ENCODE assay signal across 12 cellular contexts in the genomic region with DNA sequence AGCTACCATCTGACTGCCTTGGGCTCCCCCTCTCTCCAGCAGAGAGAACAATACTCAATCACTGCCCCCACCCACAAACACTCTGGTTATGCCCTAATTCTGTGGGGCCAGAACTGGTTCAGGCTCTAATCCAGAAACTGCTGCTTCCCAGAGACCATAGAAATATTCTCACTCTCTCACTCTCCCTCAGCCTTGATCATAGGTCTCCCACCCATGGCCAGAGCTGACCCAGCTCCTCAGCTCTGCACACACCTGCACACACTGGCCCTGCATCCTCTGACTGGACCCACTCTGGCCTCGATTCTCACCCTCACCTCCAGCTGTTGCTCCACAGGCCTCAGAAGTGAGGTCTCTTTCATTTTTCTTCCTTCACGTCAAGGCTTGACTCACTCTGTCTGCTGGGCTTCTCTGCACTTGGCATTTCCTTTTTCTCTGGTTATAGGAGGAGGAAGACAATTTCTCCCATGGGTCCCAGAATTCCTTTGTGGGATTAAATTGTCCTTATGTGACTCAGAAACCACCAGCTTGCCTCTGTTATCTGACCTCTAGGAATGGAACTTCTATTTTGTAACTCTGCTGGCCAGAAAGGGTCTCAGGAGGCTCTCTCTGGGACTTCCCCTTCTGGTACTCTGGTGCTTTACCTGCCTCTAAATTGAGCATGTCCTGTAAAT. TPM values are rescaled to one million over a fixed set of nuclear protein-coding genes. Genes with fewer than 3 reads are reported as not detected.
DNase-seq lines count a peak whose midpoint lies in the region; TF ChIP-seq lines count a peak whose summit lies in the region.
"Had no signal": no experiment of that assay in that cellular context is flagged by ENCODE, and none has a peak within 500 bp of the region (broad histone marks: within the 10 kb centered on the region; RNA-seq: fewer than 3 reads in every experiment).

No MANE protein-coding gene starts in this region.

- H3K9me3 ChIP-seq in Loucy (ENCODE audit: insufficient read depth, low read depth, low read length) = no peaks in the 10 kb centered on the region
- H3K9me3 ChIP-seq in mesenchymal stem cell (ENCODE audit: control insufficient read depth, low read length) = no peaks in the 10 kb centered on the region
- no peaks in the 10 kb centered on the region for H3K9me3 ChIP-seq in HAP-1

- DNase-seq in COLO829 (ENCODE audit: low spot score) (peak; percentile 37), brain microvascular endothelial cell (peak; percentile 94), mesenchymal stem cell (peak; percentile 97), HUDEP-2 (lab: John Stamatoyannopoulos, UW; ENCODE audit: unreplicated experiment in 76 of 76) (no peak), NCI-H446 treated with DMSO at 0.1 percent for 48 hours (lab: John Stamatoyannopoulos, UW) (no peak), HAP-1 (ENCODE audit: low spot score in 2 of 2) (no peak), NCI-H2227 treated with DMSO at 0.1 percent for 48 hours (lab: John Stamatoyannopoulos, UW) (no peak)
- DNase-seq: activated naive CD4-positive, alpha-beta T cell treated with Interleukin-2 at 50 U/mL for 16 hours; NCI-H2029 treated with DMSO at 0.1 percent for 48 hours; nucleus accumbens; T-helper 9 cell had no signal

- no peak for TF ChIP-seq CTCF in Loucy (conservative IDR thresholded peaks at IDR 0.05; ENCODE audit: low read length)
- TF ChIP-seq CTCF in brain microvascular endothelial cell (IDR thresholded peaks at IDR 0.05; ENCODE audit: low read depth, low read length, missing control alignments) = no peak

- H3K4me2 ChIP-seq in Loucy (ENCODE audit: low read depth, low read length, poor library complexity, severe bottlenecking) (peak overlapping the region; percentile 19), mesenchymal stem cell (ENCODE audit: low read length, poor library complexity, severe bottlenecking) (no peak overlapping the region)

- H3K14ac ChIP-seq in mesenchymal stem cell (ENCODE audit: low read length in 2 of 2) = no peak overlapping the region

- in situ Hi-C loops in brain microvascular endothelial cell (cut with HindIII; ENCODE audit: low pct_ligation_motif_present, low sequenced_read_pairs) = no loop called here
- in situ Hi-C loops in HAP-1 (cut with MboI; ENCODE audit: low sequenced_read_pairs) = no loop called here

- H2BK5ac ChIP-seq in mesenchymal stem cell (ENCODE audit: low read depth, low read length, poor library complexity, severe bottlenecking) = no peak overlapping the region

- peak overlapping the region; percentile 82 to 84 for H2BK12ac ChIP-seq in mesenchymal stem cell (ENCODE audit: low read length in 2 of 2)

- H3K36me3 ChIP-seq in Loucy (ENCODE audit: insufficient read depth, low read length) (no peaks in the 10 kb centered on the region), brain microvascular endothelial cell (replicated peaks) (no peaks in the 10 kb centered on the region), mesenchymal stem cell (ENCODE audit: control insufficient read depth in 1 of 2, insufficient read depth in 2 of 2, low read depth in 1 of 2, low read length in 2 of 2) (no peaks in the 10 kb centered on the region), HAP-1 (replicated peaks) (no peaks in the 10 kb centered on the region)

- H3K4ac ChIP-seq in mesenchymal stem cell (ENCODE audit: low read depth in 1 of 2, low read length in 2 of 2) = peak overlapping the region in 1 of 2 experiments; percentile 64

- H2AFZ ChIP-seq in Loucy (ENCODE audit: low read length) (peak overlapping the region; percentile 49), mesenchymal stem cell (ENCODE audit: low read depth, low read length) (peak overlapping the region; percentile 43)

- peak overlapping the region; percentile 93 for H4K8ac ChIP-seq in mesenchymal stem cell (ENCODE audit: low read length)

- H3K27me3 ChIP-seq in Loucy (ENCODE audit: insufficient read depth, low read length, poor library complexity, severe bottlenecking) (no peaks in the 10 kb centered on the region), brain microvascular endothelial cell (replicated peaks) (no peaks in the 10 kb centered on the region), mesenchymal stem cell (ENCODE audit: control insufficient read depth in 1 of 2, insufficient read depth in 1 of 2, low read length in 2 of 2) (peaks cover 0 to 10% of the 10 kb centered on the region in 2 experiments), HAP-1 (ENCODE audit: low read depth) (no peaks in the 10 kb centered on the region)

- H3K18ac ChIP-seq in mesenchymal stem cell (ENCODE audit: low read depth in 1 of 2, low read length in 2 of 2) = peak overlapping the region; percentile 46 to 77

- H3K27ac ChIP-seq in brain microvascular endothelial cell (peak overlapping the region; percentile 86), mesenchymal stem cell (ENCODE audit: low read length, poor library complexity, severe bottlenecking) (peak overlapping the region; percentile 55)

- H3K79me1 ChIP-seq in mesenchymal stem cell (replicated peaks; ENCODE audit: low read length, poor library complexity, severe bottlenecking) = no peaks in the 10 kb centered on the region

- peak overlapping the region; percentile 37 for H2BK15ac ChIP-seq in mesenchymal stem cell (ENCODE audit: low read depth, poor library complexity, severe bottlenecking)

- peaks cover 22% of the 10 kb centered on the region for H3K4me1 ChIP-seq in Loucy (ENCODE audit: insufficient read depth, low read length, poor library complexity, severe bottlenecking)
- peaks cover 4% of the 10 kb centered on the region for H3K4me1 ChIP-seq in mesenchymal stem cell (ENCODE audit: control insufficient read depth, insufficient read depth, low read depth, low read length)
- peaks cover 5% of the 10 kb centered on the region for H3K4me1 ChIP-seq in HAP-1

- H3K79me2 ChIP-seq in Loucy (ENCODE audit: insufficient read depth, low read length) = no peaks in the 10 kb centered on the region

- 8% methylated on average over 1 of the region's 2 CpGs for WGBS in mesenchymal stem cell

- H3K4me3 ChIP-seq in Loucy (ENCODE audit: low read length, poor library complexity, severe bottlenecking) = no peak overlapping the region
- no peak overlapping the region for H3K4me3 ChIP-seq in brain microvascular endothelial cell (ENCODE audit: low read depth, low read length)
- H3K4me3 ChIP-seq in mesenchymal stem cell (ENCODE audit: insufficient read depth in 1 of 2, low read depth in 1 of 2, low read length in 2 of 2) = no peak overlapping the region
- H3K4me3 ChIP-seq in HAP-1 = no peak overlapping the region

- H3K9ac ChIP-seq in Loucy (ENCODE audit: low read depth, low read length, poor library complexity, severe bottlenecking) = no peak overlapping the region
- H3K9ac ChIP-seq in mesenchymal stem cell (ENCODE audit: low read length) = peak overlapping the region; percentile 18

- no peak overlapping the region for H2BK120ac ChIP-seq in mesenchymal stem cell (ENCODE audit: low read depth, low read length)

- no peak overlapping the region for H3K23ac ChIP-seq in mesenchymal stem cell (ENCODE audit: low read length in 2 of 2)

- H3K9me2 ChIP-seq in Loucy (replicated peaks; ENCODE audit: low read depth, low read length) = no peaks in the 10 kb centered on the region

- no peaks in the 10 kb centered on the region for H4K20me1 ChIP-seq in Loucy (ENCODE audit: insufficient read depth, low read length, poor library complexity, severe bottlenecking)

- H2AK5ac ChIP-seq in mesenchymal stem cell (ENCODE audit: low read length, severe bottlenecking) = no peak overlapping the region

- H4K91ac ChIP-seq in mesenchymal stem cell (ENCODE audit: low read length) = no peak overlapping the region

- no peaks in the 10 kb centered on the region for H3F3A ChIP-seq in Loucy (ENCODE audit: low read depth)

RNA-seq across cellular contexts. Expression of a gene that starts 15.6 kb away (rescaled TPM):
- polyA plus RNA-seq in mesenchymal stem cell (2013, experiment 1 of 2) = 14.8 TPM
- 14.3 TPM for polyA plus RNA-seq in mesenchymal stem cell (2013, experiment 2 of 2)

RNA-seq across cellular contexts. Expression of a gene that starts 31.9 kb away (rescaled TPM):
- polyA plus RNA-seq in mesenchymal stem cell (2013, experiment 1 of 2) = 6.8 TPM
- polyA plus RNA-seq in mesenchymal stem cell (2013, experiment 2 of 2) = 7.2 TPM

Comparison
In these comparisons a context has a peak if more than half of its experiments do, and no peak if none do; other contexts are left out.
1. DNase-seq: peak in COLO829 (single experiment), brain microvascular endothelial cell (single experiment) and mesenchymal stem cell (single experiment); none in HUDEP-2 (0 of 76), NCI-H446 treated with DMSO at 0.1 percent for 48 hours (single experiment), HAP-1 (0 of 2) and NCI-H2227 treated with DMSO at 0.1 percent for 48 hours (single experiment).